In the genomic region with DNA sequence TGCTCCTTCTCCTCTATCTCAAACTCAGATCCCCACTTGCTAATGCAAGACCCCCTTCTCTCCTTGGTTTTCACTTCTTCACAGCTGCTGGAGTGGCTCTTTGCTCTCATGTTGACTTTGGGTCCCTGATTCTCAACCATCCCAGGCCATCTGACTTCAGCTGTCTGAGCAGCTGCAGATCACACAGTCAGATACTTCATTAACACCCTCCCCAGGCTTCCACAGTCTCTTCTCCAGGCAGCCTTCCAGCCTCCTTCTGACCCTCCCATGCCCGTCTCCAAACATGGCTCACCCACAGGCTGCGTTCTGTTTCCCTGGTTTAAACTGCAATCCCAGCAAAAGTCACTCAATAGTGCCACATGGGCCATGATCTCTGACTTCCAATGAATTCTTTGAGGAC, we compare ENCODE assay signal across 29 cellular contexts.
DNase-seq lines count a peak whose midpoint lies in the region; ATAC-seq and TF ChIP-seq lines count a peak whose summit lies in the region.
"Had no signal": no experiment of that assay in that cellular context is flagged by ENCODE, and none has a peak within 500 bp of the region (broad histone marks: within the 10 kb centered on the region; RNA-seq: fewer than 3 reads in every experiment).

No MANE protein-coding gene starts in this region.

- peak overlapping the region; percentile 67 to 77 for H3K27ac ChIP-seq in right atrium auricular region
- peak overlapping the region in 36 of 59 donors; percentile 2 to 89 (median 70) for H3K27ac ChIP-seq in dorsolateral prefrontal cortex
- H3K27ac ChIP-seq: epithelial cell of prostate, neutrophil, PC-9, right lobe of liver, tibial nerve had no signal

- ATAC-seq in Right ventricle myocardium inferior = no peak
- ATAC-seq in T-cell (replicated peaks in 1 of 4) = no peak
- ATAC-seq in stimulated activated effector memory CD8-positive, alpha-beta T cell treated with anti-CD3 and anti-CD28 coated beads, Interleukin-12 subunit alpha, Interleukin-12 subunit beta, amount 100 ng/mL, for 72 hours = no peak
- ATAC-seq: left colon, right lobe of liver, SK-N-SH treated with all-trans-retinoic acid at 6 μM for 48 hours had no signal

- H3K4me1 Mint-ChIP-seq in T-cell (peaks cover 83 to 96% (median 94%) of the 10 kb centered on the region in 3 donors), HFFc6 (ENCODE audit: low read depth) (peaks cover 65% of the 10 kb centered on the region)
- H3K4me1 Mint-ChIP-seq in stimulated activated effector memory CD8-positive, alpha-beta T cell treated with anti-CD3 and anti-CD28 coated beads, Interleukin-12 subunit alpha, Interleukin-12 subunit beta, amount 100 ng/mL, for 72 hours = peaks cover 73% of the 10 kb centered on the region

- H3K9me3 Mint-ChIP-seq in T-cell (no peaks in the 10 kb centered on the region), HFFc6 (no peaks in the 10 kb centered on the region)
- no peaks in the 10 kb centered on the region for H3K9me3 Mint-ChIP-seq in stimulated activated effector memory CD8-positive, alpha-beta T cell treated with anti-CD3 and anti-CD28 coated beads, Interleukin-12 subunit alpha, Interleukin-12 subunit beta, amount 100 ng/mL, for 72 hours
- H3K9me3 Mint-ChIP-seq: H9 had no signal

- no peaks in the 10 kb centered on the region for H3K27me3 Mint-ChIP-seq in T-cell
- peaks cover 2% of the 10 kb centered on the region; the same call in 1 of the 2 replicates for H3K27me3 Mint-ChIP-seq in HFFc6 (ENCODE audit: insufficient read depth)

- H3K36me3 Mint-ChIP-seq in T-cell (peaks cover 60% of the 10 kb centered on the region), HFFc6 (ENCODE audit: low read depth) (peaks cover 39% of the 10 kb centered on the region)
- H3K36me3 Mint-ChIP-seq in stimulated activated effector memory CD8-positive, alpha-beta T cell treated with anti-CD3 and anti-CD28 coated beads, Interleukin-12 subunit alpha, Interleukin-12 subunit beta, amount 100 ng/mL, for 72 hours = peaks cover 6% of the 10 kb centered on the region

- H3K27ac Mint-ChIP-seq in T-cell = peak overlapping the region; percentile 45 to 60
- H3K27ac Mint-ChIP-seq in stimulated activated effector memory CD8-positive, alpha-beta T cell treated with anti-CD3 and anti-CD28 coated beads, Interleukin-12 subunit alpha, Interleukin-12 subunit beta, amount 100 ng/mL, for 72 hours = peak overlapping the region; percentile 17
- no peak overlapping the region for H3K27ac Mint-ChIP-seq in HFFc6

- intact Hi-C loops in Right ventricle myocardium inferior (cut with DNase I) = no loop called here
- intact Hi-C loops in dorsolateral prefrontal cortex (cut with DNase I) = no loop called here

- TF ChIP-seq CTCF in right atrium auricular region (IDR thresholded peaks at IDR 0.05) (no peak), dorsolateral prefrontal cortex (IDR thresholded peaks at IDR 0.05 in 54 of 56, conservative IDR thresholded peaks at IDR 0.05 in 2 of 56; ENCODE audit: low read depth in 1 of 56, partially characterized antibody in 56 of 56) (no peak), HFFc6 (IDR thresholded peaks at IDR 0.05) (no peak)

- H3K27me3 ChIP-seq in right atrium auricular region (no peaks in the 10 kb centered on the region), dorsolateral prefrontal cortex (no peaks in the 10 kb centered on the region)
- H3K27me3 ChIP-seq: BE2C, neutrophil, right lobe of liver, tibial nerve had no signal

- H3K4me3 Mint-ChIP-seq in T-cell (no peak overlapping the region), HFFc6 (no peak overlapping the region)
- H3K4me3 Mint-ChIP-seq in stimulated activated effector memory CD8-positive, alpha-beta T cell treated with anti-CD3 and anti-CD28 coated beads, Interleukin-12 subunit alpha, Interleukin-12 subunit beta, amount 100 ng/mL, for 72 hours = peak overlapping the region; percentile 7
- H3K4me3 Mint-ChIP-seq: H9 had no signal

- H3K4me3 ChIP-seq in right atrium auricular region = no peak overlapping the region
- H3K4me3 ChIP-seq in dorsolateral prefrontal cortex = no peak overlapping the region
- H3K4me3 ChIP-seq: PC-9, right lobe of liver, tibial nerve had no signal

- DNase-seq in right atrium auricular region (ENCODE audit: low spot score) (no peak), Right ventricle myocardium inferior (ENCODE audit: missing footprints) (no peak), T-cell (no peak), dorsolateral prefrontal cortex (no peak), HT-29 (ENCODE audit: low spot score) (no peak), HFFc6 (no peak)
- no peak for DNase-seq in stimulated activated effector memory CD8-positive, alpha-beta T cell treated with anti-CD3 and anti-CD28 coated beads, Interleukin-12 subunit alpha, Interleukin-12 subunit beta, amount 100 ng/mL, for 72 hours (ENCODE audit: low spot score in 2 of 2)
- DNase-seq: ACHN; activated naive CD4-positive, alpha-beta T cell treated with anti-CD3 and anti-CD28 coated beads, Interleukin-2, amount 50 U/mL, for 16 hours; activated T-cell treated with anti-CD3 and anti-CD28 coated beads, Interleukin-2, amount 50 U/mL, for 48 hours; anterior cingulate cortex; BE2C; COR-L47; effector CD8-positive, alpha-beta T cell; GDM1; H9; hypothalamus; left colon; NCI-H1417 treated with DMSO at 0.1 percent for 48 hours; NCI-H2081; NCI-H526 treated with DMSO at 0.1 percent for 48 hours; PC-9; right lobe of liver; stimulated activated CD4-positive, alpha-beta T cell treated with anti-CD3 and anti-CD28 coated beads, Interleukin-12 subunit alpha, Interleukin-12 subunit beta, amount 100 ng/mL, for 4 hours; stimulated activated CD4-positive, alpha-beta T cell treated with anti-CD3 and anti-CD28 coated beads, Interleukin-2, amount 100 ng/mL, for 48 hours had no signal

- POLR2A ChIA-PET in T-cell (lab: Charles Lee) = interaction anchor here in 1 of 2 donors (0.6 kb wide), 2 partner anchors 13 to 15 kb away, joined by 3 read pairs; no protein-coding TSS in a partner anchor

- H3K4me1 ChIP-seq in right atrium auricular region = peaks cover 0 to 51% of the 10 kb centered on the region in 2 donors
- H3K4me1 ChIP-seq: BE2C, right lobe of liver had no signal

- no peaks in the 10 kb centered on the region for H3K36me3 ChIP-seq in right atrium auricular region
- H3K36me3 ChIP-seq: BE2C, neutrophil, right lobe of liver, tibial nerve had no signal

- H3K9me3 ChIP-seq in right atrium auricular region = no peaks in the 10 kb centered on the region
- H3K9me3 ChIP-seq: BE2C, neutrophil, right lobe of liver, tibial nerve had no signal

- CTCF ChIA-PET in T-cell (lab: Charles Lee) = interaction anchor here in 1 of 2 donors (1.2 kb wide), 1 partner anchor 43 kb away, joined by 3 read pairs; no protein-coding TSS in a partner anchor
